In genomic region chr7:138204285-138204988, GRCh38 we compare ENCODE assay signal across 18 cellular contexts.
DNase-seq lines count a peak whose midpoint lies in the region; ATAC-seq, FAIRE-seq and TF ChIP-seq lines count a peak whose summit lies in the region.
"Had no signal": no experiment of that assay in that cellular context is flagged by ENCODE, and none has a peak within 500 bp of the region (broad histone marks: within the 10 kb centered on the region; RNA-seq: fewer than 3 reads in every experiment).

No MANE protein-coding gene starts in this region.

- H3K27ac ChIP-seq in endothelial cell of umbilical vein (ENCODE audit: insufficient read depth, low read depth, low read length) (no peak overlapping the region), substantia nigra (ENCODE audit: low read depth, low read length, poor library complexity, severe bottlenecking) (no peak overlapping the region)
- H3K27ac ChIP-seq: ascending aorta, psoas muscle had no signal

- H3K4me1 Mint-ChIP-seq in progenitor cell of endocrine pancreas (ENCODE audit: low read depth): peaks cover 11% of the 10 kb centered on the region
- H3K4me1 Mint-ChIP-seq: B cell had no signal

- no peaks in the 10 kb centered on the region for H3K9me1 ChIP-seq in endothelial cell of umbilical vein (replicated peaks; ENCODE audit: control insufficient read depth, extremely low read depth, insufficient read depth, low read length)

- no TSS peak for BruUV-seq in endothelial cell of umbilical vein (replicated peaks; lab: Mats Ljungman, UMichigan)

- no peak for TF ChIP-seq CTCF in endothelial cell of umbilical vein (IDR thresholded peaks at IDR 0.05; ENCODE audit: extremely low read depth in 1 of 2, insufficient read depth in 1 of 2, low read depth in 1 of 2, low read length in 2 of 2)
- no peak for TF ChIP-seq CTCF in progenitor cell of endocrine pancreas (IDR thresholded peaks at IDR 0.05; ENCODE audit: unreplicated experiment)

- DNase-seq in NCI-H1105 (lab: John Stamatoyannopoulos, UW) (peak; percentile 14), endothelial cell of umbilical vein (ENCODE audit: low read depth, low spot score) (peak; percentile 9), progenitor cell of endocrine pancreas (ENCODE audit: low spot score, unreplicated experiment) (no peak), substantia nigra (lab: John Stamatoyannopoulos, UW) (no peak), iPS-NIHi7 (ENCODE audit: extremely low spot score) (no peak)
- DNase-seq: activated CD4-positive, alpha-beta T cell treated with anti-CD3 and anti-CD28 coated beads, Interleukin-2, amount 50 U/mL, for 4 hours; activated naive CD4-positive, alpha-beta T cell treated with Interleukin-2 at 50 U/mL for 16 hours; cortex of kidney; HCEC 1CT; KBM-7; NCI-H345; psoas muscle; RPMI8226 had no signal

- H3K79me2 ChIP-seq in endothelial cell of umbilical vein (ENCODE audit: control insufficient read depth, insufficient read depth, low read length): no peaks in the 10 kb centered on the region

- H2AFZ ChIP-seq in endothelial cell of umbilical vein (ENCODE audit: low read depth, low read length): no peak overlapping the region

- no peak for FAIRE-seq in endothelial cell of umbilical vein (lab: Jason Lieb, UNC)
- FAIRE-seq: frontal cortex had no signal

- POLR2A ChIA-PET in endothelial cell of umbilical vein (lab: Charles Lee): no interaction called here

- peaks cover 5% of the 10 kb centered on the region for H3K36me3 Mint-ChIP-seq in progenitor cell of endocrine pancreas (ENCODE audit: insufficient read depth)

- H3K27ac Mint-ChIP-seq in progenitor cell of endocrine pancreas: peak overlapping the region; percentile 45
- H3K27ac Mint-ChIP-seq: B cell had no signal

- H3K4me2 ChIP-seq in endothelial cell of umbilical vein (ENCODE audit: insufficient read depth, low read length): no peak overlapping the region

- no peaks in the 10 kb centered on the region for H4K20me1 ChIP-seq in endothelial cell of umbilical vein (replicated peaks; ENCODE audit: control insufficient read depth, extremely low read depth, insufficient read depth, low read length)

- intact Hi-C loops in endothelial cell of umbilical vein (cut with micrococcal nuclease): no loop called here

- no peak overlapping the region for H3K4me3 Mint-ChIP-seq in progenitor cell of endocrine pancreas (ENCODE audit: low read depth)
- H3K4me3 Mint-ChIP-seq: B cell had no signal

- H3K27me3 ChIP-seq in endothelial cell of umbilical vein (ENCODE audit: control insufficient read depth in 2 of 2, insufficient read depth in 2 of 2, low read length in 2 of 2): no peaks in the 10 kb centered on the region
- H3K27me3 ChIP-seq: ascending aorta had no signal

- H3K4me1 ChIP-seq in endothelial cell of umbilical vein (ENCODE audit: control insufficient read depth, extremely low read depth, insufficient read depth, low read length): no peaks in the 10 kb centered on the region
- H3K4me1 ChIP-seq: ascending aorta, psoas muscle had no signal

- no peak for TF ChIP-seq POLR2A in endothelial cell of umbilical vein (IDR thresholded peaks at IDR 0.05; ENCODE audit: low read depth, low read length)

- peaks cover 7% of the 10 kb centered on the region for H3K9me3 Mint-ChIP-seq in progenitor cell of endocrine pancreas (ENCODE audit: low read depth)

- CTCF ChIA-PET in endothelial cell of umbilical vein (lab: Charles Lee): interaction anchor here (0.6 to 1.1 kb wide), 3 partner anchors 86 to 534 kb away, joined by 3 to 5 read pairs (median 3); no protein-coding TSS in a partner anchor

- H3K27me3 Mint-ChIP-seq in progenitor cell of endocrine pancreas: no peaks in the 10 kb centered on the region
- H3K27me3 Mint-ChIP-seq: B cell had no signal

- no peaks in the 10 kb centered on the region for H3K36me3 ChIP-seq in endothelial cell of umbilical vein (ENCODE audit: control insufficient read depth in 2 of 2, extremely low read depth in 1 of 2, insufficient read depth in 2 of 2, low read length in 2 of 2)
- H3K36me3 ChIP-seq: ascending aorta had no signal

- no peak overlapping the region for H3K4me3 ChIP-seq in endothelial cell of umbilical vein (replicated peaks in 1 of 3; ENCODE audit: insufficient read depth in 1 of 3, low read depth in 1 of 3, low read length in 3 of 3)
- H3K4me3 ChIP-seq: ascending aorta, psoas muscle had no signal

- ATAC-seq in SK-N-SH treated with all-trans-retinoic acid at 6 μM for 48 hours (no peak), GM21381 (IDR thresholded peaks at IDR 0.05; ENCODE audit: unreplicated experiment) (no peak)
- ATAC-seq: psoas muscle had no signal

- H3K9me3 ChIP-seq in endothelial cell of umbilical vein (replicated peaks; ENCODE audit: control insufficient read depth, insufficient read depth, low read length): no peaks in the 10 kb centered on the region
- H3K9me3 ChIP-seq: ascending aorta, psoas muscle had no signal

- dilution Hi-C loops in endothelial cell of umbilical vein (cut with MboI; ENCODE audit: extremely low pct_ligation_motif_present, low sequenced_read_pairs): no loop called here

- H3K9ac ChIP-seq in endothelial cell of umbilical vein (replicated peaks; ENCODE audit: extremely low read depth, insufficient read depth, low read length): no peak overlapping the region

TF ChIP-seq in SK-N-SH treated with all-trans-retinoic acid at 6 μM for 48 hours, 23 proteins besides CTCF, POLR2A, EP300 and RAD21 (continues in another document):
- TF ChIP-seq CSRNP3 (CRISPR knock-in tag; IDR thresholded peaks at IDR 0.05): no peak
- 0 out of 2 replicates have a peak, but pooled peaks have one; percentile 10 for TF ChIP-seq PPARA (CRISPR knock-in tag; IDR thresholded peaks at IDR 0.05; ENCODE audit: borderline replicate concordance)
- TF ChIP-seq CREB5 (CRISPR knock-in tag; IDR thresholded peaks at IDR 0.05; ENCODE audit: low read depth): 0 out of 2 replicates have a peak, but pooled peaks have one; percentile 25

TF ChIP-seq in endothelial cell of umbilical vein, 7 proteins besides CTCF, POLR2A, EP300 and RAD21:
- TF ChIP-seq POLR2AphosphoS5 (IDR thresholded peaks at IDR 0.05; ENCODE audit: insufficient read depth, low read depth, low read length) (no peak), JUN (IDR thresholded peaks at IDR 0.05; ENCODE audit: borderline replicate concordance, insufficient read depth, insufficient read length, low read depth) (no peak), MAX (IDR thresholded peaks at IDR 0.05; ENCODE audit: insufficient read depth, insufficient read length) (no peak), FOS (IDR thresholded peaks at IDR 0.05; ENCODE audit: borderline replicate concordance, insufficient read depth, low read length) (no peak), MYC (IDR thresholded peaks at IDR 0.05; ENCODE audit: low read depth, low read length) (no peak), EZH2 (IDR thresholded peaks at IDR 0.05; ENCODE audit: borderline replicate concordance, low read depth, low read length, severe bottlenecking) (no peak), GATA2 (IDR thresholded peaks at IDR 0.05; ENCODE audit: insufficient read depth, insufficient read length, low read depth, low read length) (no peak)
TF ChIP-seq in endothelial cell of umbilical vein: peak in this region for 0.

Comparison
In these comparisons a context has a peak if more than half of its experiments do, and no peak if none do; other contexts are left out.
1. DNase-seq: peak in NCI-H1105 (single experiment) and endothelial cell of umbilical vein (single experiment); none in progenitor cell of endocrine pancreas (single experiment), substantia nigra (0 of 49) and iPS-NIHi7 (single experiment).